In the genomic region with DNA sequence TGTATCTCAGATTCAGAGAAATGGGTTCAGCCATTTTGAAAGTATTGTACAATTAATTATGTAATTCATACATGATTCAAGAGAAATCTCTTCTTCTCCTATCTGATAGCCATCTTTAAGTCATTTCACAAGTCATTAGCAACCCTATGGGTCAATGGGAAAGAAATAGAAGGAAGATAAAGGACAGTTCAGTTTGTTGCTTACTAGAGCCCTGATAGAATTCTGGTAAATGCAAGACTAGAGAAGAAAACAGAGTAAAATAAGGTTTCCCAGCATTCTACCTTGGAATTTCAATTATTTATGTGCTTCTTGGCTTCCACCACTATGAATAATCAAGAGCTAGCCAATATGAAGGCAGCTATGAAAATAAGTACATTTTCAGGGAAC, we compare ENCODE assay signal across 15 cellular contexts.
"Had no signal": no experiment of that assay in that cellular context is flagged by ENCODE, and none has a peak within 500 bp of the region (broad histone marks: within the 10 kb centered on the region; RNA-seq: fewer than 3 reads in every experiment).

No MANE protein-coding gene starts in this region.

- DNase-seq: activated CD4-positive, alpha-beta T cell treated with anti-CD3 and anti-CD28 coated beads for 48 hours; activated CD8-positive, alpha-beta memory T cell treated with anti-CD3 and anti-CD28 coated beads, Interleukin-2, amount 50 U/mL, for 48 hours; activated CD8-positive, alpha-beta T cell treated with anti-CD3 and anti-CD28 coated beads, Interleukin-2, amount 10 ng/mL, durations not matched to agents 7 days and 5 days; activated naive CD4-positive, alpha-beta T cell treated with Interleukin-2 at 50 U/mL for 16 hours; activated naive CD8-positive, alpha-beta T cell treated with anti-CD3 and anti-CD28 coated beads, Interleukin-2, amount 50 U/mL, for 24 hours; glutamatergic neuron; left ventricle myocardium superior; stimulated activated CD4-positive, alpha-beta T cell treated with anti-CD3 and anti-CD28 coated beads, Interleukin-4, amount 100 ng/mL, for 4 hours; T-helper 17 cell had no signal

- H3K4me1 Mint-ChIP-seq: activated naive CD8-positive, alpha-beta T cell treated with anti-CD3 and anti-CD28 coated beads, Interleukin-2, amount 50 U/mL, for 24 hours; central memory CD8-positive, alpha-beta T cell; T-helper 17 cell had no signal

- H3K36me3 Mint-ChIP-seq: WTC11 had no signal

- H3K79me2 ChIP-seq: parathyroid adenoma had no signal

- H3K9ac ChIP-seq: parathyroid adenoma had no signal

- H3K36me3 ChIP-seq: ascending aorta had no signal

- H3K4me1 ChIP-seq: parathyroid adenoma had no signal

- H3K27me3 Mint-ChIP-seq: activated naive CD8-positive, alpha-beta T cell treated with anti-CD3 and anti-CD28 coated beads, Interleukin-2, amount 50 U/mL, for 24 hours; dendritic cell treated with granulocyte-macrophage colony-stimulating factor and Interleukin-4, amounts not matched to agents 40 ng/mL and 50 ng/mL, for 4 days had no signal

- H3K27ac ChIP-seq: ascending aorta, parathyroid adenoma had no signal

- H3K27ac Mint-ChIP-seq: activated CD8-positive, alpha-beta T cell treated with anti-CD3 and anti-CD28 coated beads, Interleukin-2, amount 10 ng/mL, durations not matched to agents 7 days and 5 days; activated naive CD8-positive, alpha-beta T cell treated with anti-CD3 and anti-CD28 coated beads, Interleukin-2, amount 50 U/mL, for 24 hours; dendritic cell treated with granulocyte-macrophage colony-stimulating factor and Interleukin-4, amounts not matched to agents 40 ng/mL and 50 ng/mL, for 4 days; T-helper 17 cell; WTC11 had no signal

- H3K9me3 Mint-ChIP-seq: activated naive CD8-positive, alpha-beta T cell treated with anti-CD3 and anti-CD28 coated beads, Interleukin-2, amount 50 U/mL, for 24 hours; central memory CD8-positive, alpha-beta T cell; dendritic cell treated with granulocyte-macrophage colony-stimulating factor and Interleukin-4, amounts not matched to agents 40 ng/mL and 50 ng/mL, for 4 days; WTC11 had no signal

- H3K4me3 Mint-ChIP-seq: activated CD8-positive, alpha-beta T cell treated with anti-CD3 and anti-CD28 coated beads, Interleukin-2, amount 10 ng/mL, durations not matched to agents 7 days and 5 days; activated naive CD8-positive, alpha-beta T cell treated with anti-CD3 and anti-CD28 coated beads, Interleukin-2, amount 50 U/mL, for 24 hours; central memory CD8-positive, alpha-beta T cell; dendritic cell treated with granulocyte-macrophage colony-stimulating factor and Interleukin-4, amounts not matched to agents 40 ng/mL and 50 ng/mL, for 4 days; T-helper 17 cell; WTC11 had no signal

- H2AFZ ChIP-seq: parathyroid adenoma had no signal

- H3K4me3 ChIP-seq: ascending aorta had no signal

- ATAC-seq: activated CD8-positive, alpha-beta T cell treated with anti-CD3 and anti-CD28 coated beads, Interleukin-2, amount 10 ng/mL, durations not matched to agents 7 days and 5 days; activated naive CD8-positive, alpha-beta T cell treated with anti-CD3 and anti-CD28 coated beads, Interleukin-2, amount 50 U/mL, for 24 hours; esophagus mucosa; left ventricle myocardium superior; T-helper 17 cell; WTC11 had no signal

- H3K9me3 ChIP-seq: ascending aorta had no signal

- H3K27me3 ChIP-seq: ascending aorta had no signal
